22 cellular contexts compared by ENCODE assay signal in genomic region chr11:120707098-120707497, GRCh38.
"Had no signal": no experiment of that assay in that cellular context is flagged by ENCODE, and none has a peak within 500 bp of the region (broad histone marks: within the 10 kb centered on the region; RNA-seq: fewer than 3 reads in every experiment).

No MANE protein-coding gene starts in this region.

- DNase-seq: activated B cell treated with CpG ODN at 0.5 μM for 24 hours; activated CD4-positive, alpha-beta T cell treated with anti-CD3 and anti-CD28 coated beads, Interleukin-2, amount 10 ng/mL, durations not matched to agents 7 days and 5 days; activated naive CD4-positive, alpha-beta T cell; activated naive CD8-positive, alpha-beta T cell treated with anti-CD3 and anti-CD28 coated beads, Interleukin-2, amount 50 U/mL, for 24 hours; caudate nucleus; effector CD8-positive, alpha-beta T cell; foreskin fibroblast; hypothalamus; left cardiac atrium; ovary; stimulated activated CD4-positive, alpha-beta T cell treated with anti-CD3 and anti-CD28 coated beads, Interleukin-1b, Interleukin-23, amount 100 ng/mL, for 48 hours; stomach; testis; upper lobe of right lung had no signal

- H3K4me3 Mint-ChIP-seq: activated B cell treated with CpG ODN at 0.5 μM for 24 hours; activated CD4-positive, alpha-beta T cell treated with anti-CD3 and anti-CD28 coated beads, Interleukin-2, amount 10 ng/mL, durations not matched to agents 7 days and 5 days; activated naive CD8-positive, alpha-beta T cell treated with anti-CD3 and anti-CD28 coated beads, Interleukin-2, amount 50 U/mL, for 24 hours; activated T-helper 1 cell treated with anti-CD3 and anti-CD28 coated beads, Interleukin-12 subunit alpha, Interleukin-12 subunit beta, Interleukin-2, Interleukin-4 antibody, amounts not matched to agents 30 ng/mL and 10 ng/mL and 1 ng/mL, durations not matched to agents 14 hours and 24 hours and 36 hours; mesothelial cell of epicardium; neural crest cell; T-helper 2 cell treated with Interferon-gamma antibody and Interleukin-4, amounts not matched to agents 5 μg/mL and 100 μg/mL, for 36 hours had no signal

- H3K27ac Mint-ChIP-seq: activated B cell treated with CpG ODN at 0.5 μM for 24 hours; activated CD4-positive, alpha-beta T cell treated with anti-CD3 and anti-CD28 coated beads, Interleukin-2, amount 10 ng/mL, durations not matched to agents 7 days and 5 days; activated naive CD8-positive, alpha-beta T cell treated with anti-CD3 and anti-CD28 coated beads, Interleukin-2, amount 50 U/mL, for 24 hours; activated T-helper 1 cell treated with anti-CD3 and anti-CD28 coated beads, Interleukin-12 subunit alpha, Interleukin-12 subunit beta, Interleukin-2, Interleukin-4 antibody, amounts not matched to agents 30 ng/mL and 10 ng/mL and 1 ng/mL, durations not matched to agents 14 hours and 24 hours and 36 hours; mesothelial cell of epicardium; T-helper 2 cell treated with Interferon-gamma antibody and Interleukin-4, amounts not matched to agents 5 μg/mL and 100 μg/mL, for 36 hours had no signal

- H3K27ac ChIP-seq: ascending aorta, coronary artery, ovary, stomach, testis, upper lobe of right lung had no signal

- H3K36me3 ChIP-seq: ascending aorta, ovary, stomach, upper lobe of right lung had no signal

- H3K27me3 ChIP-seq: ascending aorta, ovary, stomach, testis, upper lobe of right lung had no signal

- H3K27me3 Mint-ChIP-seq: activated CD4-positive, alpha-beta T cell treated with anti-CD3 and anti-CD28 coated beads, Interleukin-2, amount 10 ng/mL, durations not matched to agents 7 days and 5 days had no signal

- H3K9me3 ChIP-seq: testis, upper lobe of right lung had no signal

- H3K36me3 Mint-ChIP-seq: mesothelial cell of epicardium had no signal

- H3K4me1 Mint-ChIP-seq: activated CD4-positive, alpha-beta T cell treated with anti-CD3 and anti-CD28 coated beads, Interleukin-2, amount 10 ng/mL, durations not matched to agents 7 days and 5 days; activated naive CD8-positive, alpha-beta T cell treated with anti-CD3 and anti-CD28 coated beads, Interleukin-2, amount 50 U/mL, for 24 hours had no signal

- H3K4me3 ChIP-seq: ascending aorta, coronary artery, lung, ovary, stomach, testis, upper lobe of right lung had no signal

- H3K4me1 ChIP-seq: ascending aorta had no signal

- H3K9me3 Mint-ChIP-seq: activated T-helper 1 cell treated with anti-CD3 and anti-CD28 coated beads, Interleukin-12 subunit alpha, Interleukin-12 subunit beta, Interleukin-2, Interleukin-4 antibody, amounts not matched to agents 30 ng/mL and 10 ng/mL and 1 ng/mL, durations not matched to agents 14 hours and 24 hours and 36 hours; T-helper 2 cell treated with Interferon-gamma antibody and Interleukin-4, amounts not matched to agents 5 μg/mL and 100 μg/mL, for 36 hours had no signal

- ATAC-seq: activated naive CD8-positive, alpha-beta T cell treated with anti-CD3 and anti-CD28 coated beads, Interleukin-2, amount 50 U/mL, for 24 hours; left cardiac atrium; sciatic nerve; upper lobe of right lung had no signal
